ENCODE assay signal across 8 cellular contexts in the genomic region with DNA sequence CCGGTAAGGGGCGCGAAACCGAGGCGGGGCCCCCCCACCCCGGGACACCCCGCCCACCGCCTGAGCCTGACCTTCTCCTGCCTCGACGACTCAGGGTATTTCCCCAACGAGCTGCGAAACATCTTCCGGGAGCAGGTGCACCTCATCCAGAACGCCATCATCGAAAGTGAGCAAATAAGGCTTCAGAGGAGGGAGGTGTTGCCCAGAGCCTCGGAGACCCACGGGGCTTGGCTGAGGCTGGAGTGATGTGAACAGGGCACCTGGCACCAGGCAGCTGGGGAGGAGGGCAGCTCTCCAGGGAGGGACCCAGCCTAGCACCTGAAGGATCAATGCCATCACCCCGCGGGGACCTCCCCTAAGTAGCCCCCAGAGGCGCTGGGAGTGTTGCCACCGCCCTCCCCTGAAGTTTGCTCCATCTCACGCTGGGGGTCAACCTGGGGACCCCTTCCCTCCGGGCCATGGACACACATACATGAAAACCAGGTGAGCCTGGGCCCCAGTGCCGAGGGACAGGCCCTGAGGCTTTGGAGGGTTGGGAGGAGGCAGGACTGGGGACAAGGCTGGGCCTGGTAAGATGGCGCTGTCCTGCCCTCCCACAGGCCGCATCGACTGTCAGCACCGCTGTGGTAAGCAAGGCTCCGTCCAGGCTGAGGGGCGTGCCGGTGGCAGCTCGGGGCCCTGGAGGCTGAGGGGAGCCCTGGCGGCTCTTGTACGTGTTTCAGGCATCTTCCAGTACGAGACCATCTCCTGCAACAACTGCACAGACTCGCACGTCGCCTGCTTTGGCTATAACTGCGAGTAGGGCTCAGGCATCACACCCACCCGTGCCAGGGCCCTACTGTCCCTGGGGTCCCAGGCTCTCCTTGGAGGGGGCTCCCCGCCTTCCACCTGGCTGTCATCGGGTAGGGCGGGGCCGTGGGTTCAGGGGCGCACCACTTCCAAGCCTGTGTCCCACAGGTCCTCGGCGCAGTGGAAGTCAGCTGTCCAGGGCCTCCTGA. TPM values are rescaled to one million over a fixed set of nuclear protein-coding genes. Genes with fewer than 3 reads are reported as not detected.
DNase-seq lines count a peak whose midpoint lies in the region; ATAC-seq and TF ChIP-seq lines count a peak whose summit lies in the region.

No MANE protein-coding gene starts in this region.

- no peaks in the 10 kb centered on the region for H3K9me3 ChIP-seq in OCI-LY3 (ENCODE audit: insufficient read depth, low read length)

- H3K4me3 Mint-ChIP-seq in activated CD8-positive, alpha-beta memory T cell treated with anti-CD3 and anti-CD28 coated beads, Interleukin-2, amount 10 ng/mL, durations not matched to agents 7 days and 5 days, result peak overlapping the region; percentile 83
- H3K4me3 Mint-ChIP-seq in mesothelial cell of epicardium (peak overlapping the region; percentile 28), type B pancreatic cell (peak overlapping the region; percentile 86)

- H3K4me1 Mint-ChIP-seq in activated CD8-positive, alpha-beta memory T cell treated with anti-CD3 and anti-CD28 coated beads, Interleukin-2, amount 10 ng/mL, durations not matched to agents 7 days and 5 days, result peaks cover 27% of the 10 kb centered on the region
- H3K4me1 Mint-ChIP-seq in mesothelial cell of epicardium (peaks cover 23% of the 10 kb centered on the region), type B pancreatic cell (ENCODE audit: unreplicated experiment) (peaks cover 6% of the 10 kb centered on the region)

- H3K27ac Mint-ChIP-seq in activated CD8-positive, alpha-beta memory T cell treated with anti-CD3 and anti-CD28 coated beads, Interleukin-2, amount 10 ng/mL, durations not matched to agents 7 days and 5 days, result peak overlapping the region; percentile 40
- H3K27ac Mint-ChIP-seq in mesothelial cell of epicardium (no peak overlapping the region), type B pancreatic cell (peak overlapping the region; percentile 36)

- H4K20me1 ChIP-seq in OCI-LY3 (ENCODE audit: insufficient read depth, low read length), result no peaks in the 10 kb centered on the region

- DNase-seq in activated CD8-positive, alpha-beta memory T cell treated with anti-CD3 and anti-CD28 coated beads, Interleukin-2, amount 10 ng/mL, durations not matched to agents 7 days and 5 days, result no peak
- no peak for DNase-seq in activated CD8-positive, alpha-beta memory T cell treated with anti-CD3 and anti-CD28 coated beads for 24 hours
- DNase-seq in astrocyte of the cerebellum (ENCODE audit: low read depth) (no peak), mesothelial cell of epicardium (ENCODE audit: low spot score in 2 of 2, unreplicated experiment in 2 of 2) (no peak), type B pancreatic cell (ENCODE audit: extremely low spot score, unreplicated experiment) (no peak), NCI-H128 (lab: John Stamatoyannopoulos, UW; ENCODE audit: unreplicated experiment) (no peak)

- no peaks in the 10 kb centered on the region for H3K9me3 Mint-ChIP-seq in activated CD8-positive, alpha-beta memory T cell treated with anti-CD3 and anti-CD28 coated beads, Interleukin-2, amount 10 ng/mL, durations not matched to agents 7 days and 5 days (ENCODE audit: low read depth)
- H3K9me3 Mint-ChIP-seq in mesothelial cell of epicardium, result no peaks in the 10 kb centered on the region
- H3K9me3 Mint-ChIP-seq in type B pancreatic cell, result no peaks in the 10 kb centered on the region

- peaks cover 42% of the 10 kb centered on the region for H3K79me2 ChIP-seq in OCI-LY3 (ENCODE audit: low read length)

- H3K27ac ChIP-seq in OCI-LY3 (ENCODE audit: low read length), result peak overlapping the region; percentile 84

- H3K36me3 ChIP-seq in OCI-LY3 (replicated peaks; ENCODE audit: low read depth, low read length), result peaks cover 57% of the 10 kb centered on the region

- H2AFZ ChIP-seq in OCI-LY3 (ENCODE audit: low read depth, low read length), result no peak overlapping the region

- CTCF ChIA-PET in activated CD8-positive, alpha-beta memory T cell treated with anti-CD3 and anti-CD28 coated beads, Interleukin-2, amount 10 ng/mL, durations not matched to agents 7 days and 5 days (lab: Charles Lee), result interaction anchor here (0.7 to 1.2 kb wide), 5 partner anchors 10 to 54 kb away, joined by 3 to 5 read pairs (median 4); no protein-coding TSS in a partner anchor

- peaks cover 32% of the 10 kb centered on the region for H3K36me3 Mint-ChIP-seq in activated CD8-positive, alpha-beta memory T cell treated with anti-CD3 and anti-CD28 coated beads, Interleukin-2, amount 10 ng/mL, durations not matched to agents 7 days and 5 days
- H3K36me3 Mint-ChIP-seq in mesothelial cell of epicardium (peaks cover 4% of the 10 kb centered on the region), type B pancreatic cell (peaks cover 3% of the 10 kb centered on the region)

- peak overlapping the region; percentile 70 for H3K9ac ChIP-seq in OCI-LY3 (ENCODE audit: low read length)

- H3K4me2 ChIP-seq in OCI-LY3 (ENCODE audit: low read length), result peak overlapping the region; percentile 88

- no peaks in the 10 kb centered on the region for H3K27me3 ChIP-seq in OCI-LY3 (ENCODE audit: low read depth, low read length)

- TF ChIP-seq CTCF in OCI-LY3 (IDR thresholded peaks at IDR 0.05; ENCODE audit: low read depth, low read length), result no peak
- TF ChIP-seq CTCF in astrocyte of the cerebellum (IDR thresholded peaks at IDR 0.05; ENCODE audit: low read depth, low read length, missing control alignments), result no peak
- TF ChIP-seq CTCF in mesothelial cell of epicardium (IDR thresholded peaks at IDR 0.05; ENCODE audit: unreplicated experiment), result no peak
- TF ChIP-seq CTCF in type B pancreatic cell (conservative IDR thresholded peaks at IDR 0.05), result no peak

- no peaks in the 10 kb centered on the region for H3K27me3 Mint-ChIP-seq in activated CD8-positive, alpha-beta memory T cell treated with anti-CD3 and anti-CD28 coated beads, Interleukin-2, amount 10 ng/mL, durations not matched to agents 7 days and 5 days
- H3K27me3 Mint-ChIP-seq in mesothelial cell of epicardium (ENCODE audit: low read depth), result no peaks in the 10 kb centered on the region
- no peaks in the 10 kb centered on the region for H3K27me3 Mint-ChIP-seq in type B pancreatic cell

- H3K4me1 ChIP-seq in OCI-LY3 (ENCODE audit: low read length), result peaks cover 36% of the 10 kb centered on the region

- in situ Hi-C loops in astrocyte of the cerebellum (cut with HindIII; ENCODE audit: low sequenced_read_pairs), result no loop called here

- no peak for ATAC-seq in activated CD8-positive, alpha-beta memory T cell treated with anti-CD3 and anti-CD28 coated beads, Interleukin-2, amount 10 ng/mL, durations not matched to agents 7 days and 5 days
- no peak for ATAC-seq in HG03521 (IDR thresholded peaks at IDR 0.05; ENCODE audit: unreplicated experiment)

- H3K4me3 ChIP-seq in OCI-LY3 (ENCODE audit: low read length) (peak overlapping the region; percentile 81), astrocyte of the cerebellum (ENCODE audit: low read depth, low read length) (peak overlapping the region; percentile 33)

RNA-seq across cellular contexts. Expression of gene IZUMO4, which starts 0.9 kb away (rescaled TPM):
- total RNA-seq in activated CD8-positive, alpha-beta memory T cell treated with anti-CD3 and anti-CD28 coated beads, Interleukin-2, amount 10 ng/mL, durations not matched to agents 7 days and 5 days, result 10 to 100 TPM in 1 of 2 experiments, 1 to 10 TPM in 1; 7.2 to 10.1 TPM
- total RNA-seq in mesothelial cell of epicardium (11.0 to 14.4 TPM (median 13.8 TPM) in 3 replicates), type B pancreatic cell (ENCODE audit: low replicate concordance) (4.9 and 7.4 TPM in 2 replicates)

RNA-seq across cellular contexts. Expression of gene MOB3A, which starts 1.5 kb away (rescaled TPM):
- total RNA-seq in activated CD8-positive, alpha-beta memory T cell treated with anti-CD3 and anti-CD28 coated beads, Interleukin-2, amount 10 ng/mL, durations not matched to agents 7 days and 5 days, result 100 to 1,000 TPM; 200 to 202 TPM
- total RNA-seq in mesothelial cell of epicardium, result 33.0 to 34.7 TPM (median 34.1 TPM) in 3 replicates
- total RNA-seq in type B pancreatic cell (ENCODE audit: low replicate concordance), result 34.6 and 37.8 TPM in 2 replicates

RNA-seq across cellular contexts. Expression of gene MKNK2, which starts 46.6 kb away (rescaled TPM):
- 100 to 1,000 TPM; 196 to 201 TPM for total RNA-seq in activated CD8-positive, alpha-beta memory T cell treated with anti-CD3 and anti-CD28 coated beads, Interleukin-2, amount 10 ng/mL, durations not matched to agents 7 days and 5 days
- total RNA-seq in mesothelial cell of epicardium (92.6 to 97.1 TPM (median 95.9 TPM) in 3 replicates), type B pancreatic cell (ENCODE audit: low replicate concordance) (118 and 120 TPM in 2 replicates)

RNA-seq across cellular contexts. Expression of gene AP3D1, which starts 53.7 kb away (rescaled TPM):
- 100 to 1,000 TPM; 110 to 127 TPM for total RNA-seq in activated CD8-positive, alpha-beta memory T cell treated with anti-CD3 and anti-CD28 coated beads, Interleukin-2, amount 10 ng/mL, durations not matched to agents 7 days and 5 days
- total RNA-seq in mesothelial cell of epicardium (107 to 116 TPM (median 115 TPM) in 3 replicates), type B pancreatic cell (ENCODE audit: low replicate concordance) (127 and 139 TPM in 2 replicates)

Comparison
In these comparisons a context has a peak if more than half of its experiments do, and no peak if none do; other contexts are left out.
1. H3K4me3 Mint-ChIP-seq: peak in every context shown above with its lines; median percentile 86 in type B pancreatic cell; 83 in activated CD8-positive, alpha-beta memory T cell treated with anti-CD3 and anti-CD28 coated beads, Interleukin-2, amount 10 ng/mL, durations not matched to agents 7 days and 5 days; 28 in mesothelial cell of epicardium.